In genomic region chr14:68514611-68515194, GRCh38 we compare ENCODE assay signal across 23 cellular contexts.
DNase-seq lines count a peak whose midpoint lies in the region; ATAC-seq and TF ChIP-seq lines count a peak whose summit lies in the region.
"Had no signal": no experiment of that assay in that cellular context is flagged by ENCODE, and none has a peak within 500 bp of the region (broad histone marks: within the 10 kb centered on the region; RNA-seq: fewer than 3 reads in every experiment).

No MANE protein-coding gene starts in this region.

- TF ChIP-seq CTCF in coronary artery (IDR thresholded peaks at IDR 0.05), result no peak
- TF ChIP-seq CTCF in suprapubic skin (IDR thresholded peaks at IDR 0.05), result no peak

- no peak overlapping the region for H3K4me3 Mint-ChIP-seq in memory B cell
- H3K4me3 Mint-ChIP-seq: activated T-helper 1 cell treated with anti-CD3 and anti-CD28 coated beads, Interleukin-12 subunit alpha, Interleukin-12 subunit beta, Interleukin-2, Interleukin-4 antibody, amounts not matched to agents 30 ng/mL and 10 ng/mL and 1 ng/mL, durations not matched to agents 14 hours and 24 hours and 36 hours; CD8-positive, alpha-beta memory T cell; T-helper 2 cell treated with Interferon-gamma antibody and Interleukin-4, amounts not matched to agents 5 μg/mL and 100 μg/mL, for 36 hours had no signal

- DNase-seq in NCI-H226 (peak; percentile 17), coronary artery (ENCODE audit: low spot score) (peak; percentile 56), memory B cell (ENCODE audit: low spot score in 2 of 2) (no peak), suprapubic skin (ENCODE audit: low spot score in 2 of 2) (no peak), retina (no peak), NCI-H2029 treated with DMSO at 0.1 percent for 48 hours (lab: John Stamatoyannopoulos, UW) (no peak), NCI-H510A (lab: John Stamatoyannopoulos, UW) (no peak)
- DNase-seq: activated CD4-positive, CD25-positive, alpha-beta regulatory T cell; activated naive CD8-positive, alpha-beta T cell treated with anti-CD3 and anti-CD28 coated beads, Interleukin-2, amount 10 ng/mL, durations not matched to agents 7 days and 5 days; body of pancreas; CD8-positive, alpha-beta memory T cell; cortex of kidney; erythroblast; KG1; NCI-H2081; NCI-H526 treated with DMSO at 0.1 percent for 48 hours; transverse colon had no signal

- H3K27ac ChIP-seq in coronary artery (no peak overlapping the region), suprapubic skin (peak overlapping the region; percentile 78)

- no peaks in the 10 kb centered on the region for H3K36me3 ChIP-seq in suprapubic skin
- H3K36me3 ChIP-seq: HAP-1, prostate gland, transverse colon had no signal

- WGBS in suprapubic skin, result 48% methylated on average over 4 of the region's 4 CpGs

- H3K4me1 Mint-ChIP-seq in memory B cell, result peaks cover 33% of the 10 kb centered on the region

- peaks cover 92% of the 10 kb centered on the region for H3K4me1 ChIP-seq in suprapubic skin
- H3K4me1 ChIP-seq: HAP-1, prostate gland had no signal

- H3K27me3 Mint-ChIP-seq in memory B cell, result no peaks in the 10 kb centered on the region
- H3K27me3 Mint-ChIP-seq: activated naive CD8-positive, alpha-beta T cell treated with anti-CD3 and anti-CD28 coated beads, Interleukin-2, amount 10 ng/mL, durations not matched to agents 7 days and 5 days; CD8-positive, alpha-beta memory T cell; stimulated activated naive B cell treated with anti-CD40 and anti-IgM and Interleukin-4, amounts not matched to agents 10 μg/mL and 1 μg/mL and 100 μg/mL, for 72 hours had no signal

- no peaks in the 10 kb centered on the region for H3K9me3 Mint-ChIP-seq in memory B cell
- H3K9me3 Mint-ChIP-seq: activated naive CD8-positive, alpha-beta T cell treated with anti-CD3 and anti-CD28 coated beads, Interleukin-2, amount 10 ng/mL, durations not matched to agents 7 days and 5 days; activated T-helper 1 cell treated with anti-CD3 and anti-CD28 coated beads, Interleukin-12 subunit alpha, Interleukin-12 subunit beta, Interleukin-2, Interleukin-4 antibody, amounts not matched to agents 30 ng/mL and 10 ng/mL and 1 ng/mL, durations not matched to agents 14 hours and 24 hours and 36 hours; CD8-positive, alpha-beta memory T cell; stimulated activated naive B cell treated with anti-CD40 and anti-IgM and Interleukin-4, amounts not matched to agents 10 μg/mL and 1 μg/mL and 100 μg/mL, for 72 hours; T-helper 2 cell treated with Interferon-gamma antibody and Interleukin-4, amounts not matched to agents 5 μg/mL and 100 μg/mL, for 36 hours had no signal

- no peaks in the 10 kb centered on the region for H3K27me3 ChIP-seq in suprapubic skin
- H3K27me3 ChIP-seq: body of pancreas, transverse colon had no signal

- no peaks in the 10 kb centered on the region for H3K36me3 Mint-ChIP-seq in memory B cell
- H3K36me3 Mint-ChIP-seq: CD8-positive, alpha-beta memory T cell; stimulated activated naive B cell treated with anti-CD40 and anti-IgM and Interleukin-4, amounts not matched to agents 10 μg/mL and 1 μg/mL and 100 μg/mL, for 72 hours had no signal

- ATAC-seq in memory B cell (ENCODE audit: low read depth), result no peak
- ATAC-seq in GM21526 (IDR thresholded peaks at IDR 0.05; ENCODE audit: low FRiP score, unreplicated experiment), result no peak
- ATAC-seq: body of pancreas had no signal

- no peak for TF ChIP-seq POLR2A in suprapubic skin (IDR thresholded peaks at IDR 0.05)

- no peak for TF ChIP-seq EP300 in suprapubic skin (IDR thresholded peaks at IDR 0.05)

- peak overlapping the region; percentile 69 for H3K27ac Mint-ChIP-seq in memory B cell
- H3K27ac Mint-ChIP-seq: activated T-helper 1 cell treated with anti-CD3 and anti-CD28 coated beads, Interleukin-12 subunit alpha, Interleukin-12 subunit beta, Interleukin-2, Interleukin-4 antibody, amounts not matched to agents 30 ng/mL and 10 ng/mL and 1 ng/mL, durations not matched to agents 14 hours and 24 hours and 36 hours; T-helper 2 cell treated with Interferon-gamma antibody and Interleukin-4, amounts not matched to agents 5 μg/mL and 100 μg/mL, for 36 hours had no signal

- H3K4me3 ChIP-seq in coronary artery (no peak overlapping the region), suprapubic skin (no peak overlapping the region)
- H3K4me3 ChIP-seq: body of pancreas, HAP-1, prostate gland, transverse colon had no signal

- no peaks in the 10 kb centered on the region for H3K9me3 ChIP-seq in suprapubic skin
- H3K9me3 ChIP-seq: body of pancreas, HAP-1, prostate gland, transverse colon had no signal

Comparison
In these comparisons a context has a peak if more than half of its experiments do, and no peak if none do; other contexts are left out.
1. DNase-seq: peak in NCI-H226 (single experiment) and coronary artery (single experiment); none in memory B cell (0 of 2), suprapubic skin (0 of 2), retina (single experiment), NCI-H2029 treated with DMSO at 0.1 percent for 48 hours (single experiment) and NCI-H510A (single experiment).